In the genomic region with DNA sequence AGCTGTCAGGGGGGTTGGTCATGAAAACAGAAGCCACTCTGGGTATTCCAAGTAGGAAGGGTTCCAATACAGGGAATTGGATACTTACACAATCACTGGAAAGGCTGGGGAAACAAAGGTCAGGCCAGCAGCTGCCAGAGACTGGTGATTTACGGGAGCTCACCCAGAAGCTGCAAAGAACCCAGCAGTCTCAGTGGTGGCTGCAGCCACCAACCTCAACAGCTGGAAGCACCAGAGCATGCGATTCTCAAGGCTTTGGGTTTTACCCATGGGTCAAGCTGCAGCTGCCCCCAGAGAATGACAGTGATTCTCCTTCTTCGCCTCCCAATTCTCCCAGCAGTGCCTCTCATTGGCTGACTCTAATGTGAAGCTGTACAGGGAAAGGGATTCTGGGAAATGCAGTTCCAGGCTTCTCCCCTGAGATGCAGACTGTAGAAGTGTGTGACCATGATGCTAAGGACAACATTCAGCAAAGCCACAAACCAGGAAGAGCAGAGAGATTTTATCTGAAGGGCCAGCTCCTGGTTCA, we compare ENCODE assay signal across 10 cellular contexts.
A peak's percentile ranks its signal among the peaks of the same experiment; 100 is the strongest.
DNase-seq lines count a peak whose midpoint lies in the region; ATAC-seq and TF ChIP-seq lines count a peak whose summit lies in the region.
"Had no signal": no experiment of that assay in that cellular context is flagged by ENCODE, and none has a peak within 500 bp of the region (broad histone marks: within the 10 kb centered on the region; RNA-seq: fewer than 3 reads in every experiment).

No MANE protein-coding gene starts in this region.

- intact Hi-C loops in activated CD8-positive, alpha-beta T cell treated with anti-CD3 and anti-CD28 coated beads for 36 hours (cut with micrococcal nuclease) = no loop called here

- H3K27me3 Mint-ChIP-seq in type B pancreatic cell = peaks cover 2% of the 10 kb centered on the region
- no peaks in the 10 kb centered on the region for H3K27me3 Mint-ChIP-seq in activated CD8-positive, alpha-beta T cell treated with anti-CD3 and anti-CD28 coated beads for 36 hours

- POLR2A ChIA-PET in SK-N-SH (lab: Yijun Ruan, JAX) = no interaction called here
- POLR2A ChIA-PET in activated CD8-positive, alpha-beta T cell treated with anti-CD3 and anti-CD28 coated beads for 36 hours (lab: Charles Lee) = no interaction called here

- 86% methylated on average over 1 of the region's 3 CpGs for WGBS in SK-N-SH (ENCODE audit: low lambda C conversion rate)

- peak; percentile 22 for DNase-seq in NCI-H2196 (lab: John Stamatoyannopoulos, UW; ENCODE audit: unreplicated experiment)
- DNase-seq in NCI-H2196 treated with DMSO at 0.1 percent for 48 hours (lab: John Stamatoyannopoulos, UW; ENCODE audit: unreplicated experiment) = no peak
- DNase-seq in SK-N-SH = peak; percentile 44
- peak; percentile 39 for DNase-seq in skeletal muscle cell (ENCODE audit: low read depth)
- DNase-seq in type B pancreatic cell (ENCODE audit: extremely low spot score, unreplicated experiment) = no peak
- DNase-seq in NCI-H510A (lab: John Stamatoyannopoulos, UW) = no peak
- DNase-seq in activated CD8-positive, alpha-beta T cell treated with anti-CD3 and anti-CD28 coated beads for 36 hours = no peak
- DNase-seq: testis had no signal

- H2AFZ ChIP-seq in SK-N-SH (ENCODE audit: low read depth) = no peak overlapping the region

- TF ChIP-seq EP300 in SK-N-SH (IDR thresholded peaks at IDR 0.05; ENCODE audit: borderline replicate concordance in 1 of 2, low read depth in 1 of 2, low read length in 1 of 2) = no peak

- peaks cover 14% of the 10 kb centered on the region for H3K9me3 Mint-ChIP-seq in type B pancreatic cell
- peaks cover 16% of the 10 kb centered on the region for H3K9me3 Mint-ChIP-seq in activated CD8-positive, alpha-beta T cell treated with anti-CD3 and anti-CD28 coated beads for 36 hours

- H3K9me2 ChIP-seq in SK-N-SH = no peaks in the 10 kb centered on the region

- H3K27ac ChIP-seq in SK-N-SH (ENCODE audit: low read depth in 2 of 2, low read length in 1 of 2) = no peak overlapping the region
- H3K27ac ChIP-seq: testis had no signal

- H3K79me2 ChIP-seq in SK-N-SH (ENCODE audit: insufficient read depth) = no peaks in the 10 kb centered on the region

- H3K9ac ChIP-seq in SK-N-SH = no peak overlapping the region

- H3K4me1 Mint-ChIP-seq in type B pancreatic cell (ENCODE audit: unreplicated experiment) = peaks cover 14% of the 10 kb centered on the region
- H3K4me1 Mint-ChIP-seq in activated CD8-positive, alpha-beta T cell treated with anti-CD3 and anti-CD28 coated beads for 36 hours (ENCODE audit: low read depth) = no peaks in the 10 kb centered on the region

- CTCF ChIA-PET in SK-N-SH (lab: Yijun Ruan, JAX) = no interaction called here
- CTCF ChIA-PET in activated CD8-positive, alpha-beta T cell treated with anti-CD3 and anti-CD28 coated beads for 36 hours (lab: Charles Lee) = no interaction called here

- peaks cover 9% of the 10 kb centered on the region for H3K36me3 Mint-ChIP-seq in type B pancreatic cell
- peaks cover 21% of the 10 kb centered on the region for H3K36me3 Mint-ChIP-seq in activated CD8-positive, alpha-beta T cell treated with anti-CD3 and anti-CD28 coated beads for 36 hours (ENCODE audit: low read depth)

- H3K36me3 ChIP-seq in SK-N-SH (replicated peaks in 1 of 2; ENCODE audit: control insufficient read depth in 1 of 2, insufficient read depth in 2 of 2, low read length in 1 of 2) = no peaks in the 10 kb centered on the region

- TF ChIP-seq CTCF in SK-N-SH (IDR thresholded peaks at IDR 0.05) (no peak), type B pancreatic cell (conservative IDR thresholded peaks at IDR 0.05) (no peak)
- no peak for TF ChIP-seq CTCF in activated CD8-positive, alpha-beta T cell treated with anti-CD3 and anti-CD28 coated beads for 36 hours (IDR thresholded peaks at IDR 0.05)

- no peaks in the 10 kb centered on the region for H3K27me3 ChIP-seq in SK-N-SH (ENCODE audit: insufficient read depth)
- H3K27me3 ChIP-seq: testis had no signal

- H3K4me2 ChIP-seq in SK-N-SH = no peak overlapping the region

- no peaks in the 10 kb centered on the region for H3K9me3 ChIP-seq in SK-N-SH
- H3K9me3 ChIP-seq: testis had no signal

- H3K4me3 ChIP-seq in SK-N-SH (ENCODE audit: low read depth in 2 of 2, low read length in 1 of 2) (no peak overlapping the region), skeletal muscle cell (ENCODE audit: low read depth, low read length) (no peak overlapping the region)
- H3K4me3 ChIP-seq: testis had no signal

- peak; percentile 89 for ATAC-seq in HG02870 (IDR thresholded peaks at IDR 0.05; ENCODE audit: unreplicated experiment)
- ATAC-seq in activated CD8-positive, alpha-beta T cell treated with anti-CD3 and anti-CD28 coated beads for 36 hours = no peak

- H3K4me1 ChIP-seq in SK-N-SH (ENCODE audit: control insufficient read depth in 1 of 2, insufficient read depth in 2 of 2, low read depth in 1 of 2, low read length in 1 of 2) = peaks cover 0 to 4% of the 10 kb centered on the region in 2 experiments; a peak in 1 of 4 replicates
- H3K4me1 ChIP-seq: testis had no signal

- H3F3A ChIP-seq in SK-N-SH (replicated peaks; ENCODE audit: insufficient read depth) = no peaks in the 10 kb centered on the region

- no peak for TF ChIP-seq RAD21 in SK-N-SH (IDR thresholded peaks at IDR 0.05; ENCODE audit: low read length)

- no peak overlapping the region for H3K27ac Mint-ChIP-seq in type B pancreatic cell
- no peak overlapping the region for H3K27ac Mint-ChIP-seq in activated CD8-positive, alpha-beta T cell treated with anti-CD3 and anti-CD28 coated beads for 36 hours

- H4K20me1 ChIP-seq in SK-N-SH (ENCODE audit: insufficient read depth) = no peaks in the 10 kb centered on the region

- H3K4me3 Mint-ChIP-seq in type B pancreatic cell = no peak overlapping the region
- no peak overlapping the region for H3K4me3 Mint-ChIP-seq in activated CD8-positive, alpha-beta T cell treated with anti-CD3 and anti-CD28 coated beads for 36 hours
- H3K4me3 Mint-ChIP-seq: neural crest cell had no signal

TF ChIP-seq in SK-N-SH, 30 proteins besides CTCF, POLR2A, EP300 and RAD21:
- no peak for TF ChIP-seq SMC3 (IDR thresholded peaks at IDR 0.05; ENCODE audit: low read depth, low read length)
- no peak for TF ChIP-seq RXRA (IDR thresholded peaks at IDR 0.05; ENCODE audit: borderline replicate concordance, low read depth)
- no peak for TF ChIP-seq FOSL2 (IDR thresholded peaks at IDR 0.05; ENCODE audit: borderline replicate concordance, low read depth)
- no peak for TF ChIP-seq JUND (IDR thresholded peaks at IDR 0.05)
- TF ChIP-seq GABPA (IDR thresholded peaks at IDR 0.05; ENCODE audit: low read depth) = no peak
TF ChIP-seq in SK-N-SH: peak in this region for 0.

Comparison
In these comparisons a context has a peak if more than half of its experiments do, and no peak if none do; other contexts are left out.
1. DNase-seq: peak in NCI-H2196 (single experiment), SK-N-SH (single experiment) and skeletal muscle cell (single experiment); none in NCI-H2196 treated with DMSO at 0.1 percent for 48 hours (single experiment), type B pancreatic cell (single experiment), NCI-H510A (single experiment) and activated CD8-positive, alpha-beta T cell treated with anti-CD3 and anti-CD28 coated beads for 36 hours (single experiment).